ENCODE assay signal across 10 cellular contexts in genomic region chr22:28710112-28710888, GRCh38. TPM values are rescaled to one million over a fixed set of nuclear protein-coding genes. Genes with fewer than 3 reads are reported as not detected.
DNase-seq lines count a peak whose midpoint lies in the region; ATAC-seq and TF ChIP-seq lines count a peak whose summit lies in the region.
"Had no signal": no experiment of that assay in that cellular context is flagged by ENCODE, and none has a peak within 500 bp of the region (broad histone marks: within the 10 kb centered on the region; RNA-seq: fewer than 3 reads in every experiment).

No MANE protein-coding gene starts in this region.

- no peaks in the 10 kb centered on the region for H3K9me2 ChIP-seq in Loucy (replicated peaks; ENCODE audit: low read depth, low read length)

- no peak for ATAC-seq in HG03460 (IDR thresholded peaks at IDR 0.05; ENCODE audit: unreplicated experiment)
- no peak for ATAC-seq in HG02642 (IDR thresholded peaks at IDR 0.05; ENCODE audit: poor library complexity, unreplicated experiment)

- H3K4me1 Mint-ChIP-seq in glutamatergic neuron (ENCODE audit: low read depth, unreplicated experiment), result no peaks in the 10 kb centered on the region

- TF ChIP-seq CTCF in Loucy (conservative IDR thresholded peaks at IDR 0.05; ENCODE audit: low read length) (no peak), colonic mucosa (IDR thresholded peaks at IDR 0.05) (no peak), glutamatergic neuron (IDR thresholded peaks at IDR 0.05; ENCODE audit: partially characterized antibody, unreplicated experiment) (no peak)

- H3K9ac ChIP-seq in Loucy (ENCODE audit: low read depth, low read length, poor library complexity, severe bottlenecking), result no peak overlapping the region
- no peak overlapping the region for H3K9ac ChIP-seq in colonic mucosa (ENCODE audit: low read depth in 2 of 2, low read length in 2 of 2)

- H3K4me1 ChIP-seq in Loucy (ENCODE audit: insufficient read depth, low read length, poor library complexity, severe bottlenecking) (peaks cover 29% of the 10 kb centered on the region), colonic mucosa (no peaks in the 10 kb centered on the region)

- H3K36me3 Mint-ChIP-seq in glutamatergic neuron (ENCODE audit: unreplicated experiment), result no peaks in the 10 kb centered on the region

- H3K27ac Mint-ChIP-seq in glutamatergic neuron (ENCODE audit: unreplicated experiment), result no peak overlapping the region

- H4K20me1 ChIP-seq in Loucy (ENCODE audit: insufficient read depth, low read length, poor library complexity, severe bottlenecking), result no peaks in the 10 kb centered on the region

- H3K4me2 ChIP-seq in Loucy (ENCODE audit: low read depth, low read length, poor library complexity, severe bottlenecking), result peak overlapping the region; percentile 12

- H3K9me3 Mint-ChIP-seq in glutamatergic neuron (ENCODE audit: unreplicated experiment), result no peaks in the 10 kb centered on the region

- H3K27me3 ChIP-seq in Loucy (ENCODE audit: insufficient read depth, low read length, poor library complexity, severe bottlenecking) (no peaks in the 10 kb centered on the region), colonic mucosa (no peaks in the 10 kb centered on the region)

- H3K4me3 ChIP-seq in Loucy (ENCODE audit: low read length, poor library complexity, severe bottlenecking) (no peak overlapping the region), colonic mucosa (no peak overlapping the region)

- no peaks in the 10 kb centered on the region for H3F3A ChIP-seq in Loucy (ENCODE audit: low read depth)

- H3K79me2 ChIP-seq in Loucy (ENCODE audit: insufficient read depth, low read length), result no peaks in the 10 kb centered on the region

- no peaks in the 10 kb centered on the region for H3K27me3 Mint-ChIP-seq in glutamatergic neuron (ENCODE audit: unreplicated experiment)

- H3K27ac ChIP-seq in colonic mucosa, result peak overlapping the region; percentile 24

- no peak overlapping the region for H3K4me3 Mint-ChIP-seq in glutamatergic neuron (ENCODE audit: unreplicated experiment)

- no peak overlapping the region for H2AFZ ChIP-seq in Loucy (ENCODE audit: low read length)

- intact Hi-C loops in colonic mucosa (cut with DNase I), result no loop called here

- H3K36me3 ChIP-seq in Loucy (ENCODE audit: insufficient read depth, low read length) (peaks cover 45% of the 10 kb centered on the region), colonic mucosa (no peaks in the 10 kb centered on the region)

- peak; percentile 14 for DNase-seq in A172 (ENCODE audit: low spot score)
- no peak for DNase-seq in colonic mucosa
- peak; percentile 10 to 84 for DNase-seq in lung microvascular endothelial cell (ENCODE audit: low read depth in 2 of 2)
- DNase-seq in NCI-H510A treated with DMSO at 0.1 percent for 48 hours (lab: John Stamatoyannopoulos, UW), result no peak
- no peak for DNase-seq in glutamatergic neuron
- DNase-seq: activated CD4-positive, alpha-beta T cell treated with anti-CD3 and anti-CD28 coated beads, Interleukin-2, amount 50 U/mL, for 48 hours; C1 segment of cervical spinal cord had no signal

- H3K9me3 ChIP-seq in Loucy (ENCODE audit: insufficient read depth, low read depth, low read length), result no peaks in the 10 kb centered on the region
- H3K9me3 ChIP-seq in colonic mucosa, result no peaks in the 10 kb centered on the region

RNA-seq across cellular contexts. Expression of gene TTC28, which starts 30.7 kb away (rescaled TPM):
- 0.45 and 5.5 TPM in 2 replicates for total RNA-seq in A172 (2014; rRNA removed; shearing (Covaris generic))
- total RNA-seq in colonic mucosa, result 1 to 10 TPM; 6.6 to 9.2 TPM
- total RNA-seq in lung microvascular endothelial cell, result 10.7 and 14.9 TPM in 2 replicates
- total RNA-seq in glutamatergic neuron (ENCODE audit: unreplicated experiment), result 55.6 TPM

RNA-seq across cellular contexts. Expression of gene CHEK2, which starts 31.3 kb away (rescaled TPM):
- 14.3 and 27.3 TPM in 2 replicates for total RNA-seq in A172 (2014; rRNA removed; shearing (Covaris generic))
- total RNA-seq in colonic mucosa (10 to 100 TPM; 12.2 to 36.0 TPM), lung microvascular endothelial cell (5.2 and 6.0 TPM in 2 replicates), glutamatergic neuron (ENCODE audit: unreplicated experiment) (7.4 TPM)

RNA-seq across cellular contexts. Expression of gene HSCB, which starts 31.5 kb away (rescaled TPM):
- total RNA-seq in A172 (2014; rRNA removed; shearing (Covaris generic)), result 10.4 and 15.4 TPM in 2 replicates
- total RNA-seq in colonic mucosa (10 to 100 TPM; 11.7 to 15.6 TPM), lung microvascular endothelial cell (15.7 and 16.6 TPM in 2 replicates), glutamatergic neuron (ENCODE audit: unreplicated experiment) (5.4 TPM)

Comparison
In these comparisons a context has a peak if more than half of its experiments do, and no peak if none do; other contexts are left out.
1. DNase-seq: peak in A172 (single experiment) and lung microvascular endothelial cell (2 of 2); none in colonic mucosa (single experiment), NCI-H510A treated with DMSO at 0.1 percent for 48 hours (single experiment) and glutamatergic neuron (single experiment).